In genomic region chr10:92696606-92697383, GRCh38 we compare ENCODE assay signal across 16 cellular contexts. TPM values are rescaled to one million over a fixed set of nuclear protein-coding genes. Genes with fewer than 3 reads are reported as not detected.
A peak's percentile ranks its signal among the peaks of the same experiment; 100 is the strongest.
DNase-seq lines count a peak whose midpoint lies in the region; ATAC-seq, FAIRE-seq and TF ChIP-seq lines count a peak whose summit lies in the region.
"Had no signal": no experiment of that assay in that cellular context is flagged by ENCODE, and none has a peak within 500 bp of the region (broad histone marks: within the 10 kb centered on the region; RNA-seq: fewer than 3 reads in every experiment).

No MANE protein-coding gene starts in this region.

- H3K4me1 ChIP-seq in BLaER1 treated with 17β-estradiol and CSF1 and Interleukin-3, amounts not matched to agents 10 nM and 100 nM, result peaks cover 47 to 95% (median 73%) of the 10 kb centered on the region in 10 experiments
- H3K4me1 ChIP-seq in Loucy (ENCODE audit: insufficient read depth, low read length, poor library complexity, severe bottlenecking), result peaks cover 63% of the 10 kb centered on the region

- no peak for FAIRE-seq in GM12891 (lab: Jason Lieb, UNC)
- FAIRE-seq: G401.6 had no signal

- no peak for ATAC-seq in GM21515 (IDR thresholded peaks at IDR 0.05; ENCODE audit: unreplicated experiment)
- ATAC-seq in GM21360 (IDR thresholded peaks at IDR 0.05; ENCODE audit: unreplicated experiment), result no peak
- ATAC-seq: left colon had no signal

- H3K27me3 ChIP-seq in BLaER1 treated with 17β-estradiol and CSF1 and Interleukin-3, amounts not matched to agents 10 nM and 100 nM, result peaks cover 0 to 21% (median 11%) of the 10 kb centered on the region in 11 experiments; a peak in 14 of 22 replicates
- H3K27me3 ChIP-seq in Loucy (ENCODE audit: insufficient read depth, low read length, poor library complexity, severe bottlenecking), result peaks cover 12% of the 10 kb centered on the region

- H3K36me3 Mint-ChIP-seq in endothelial cell (ENCODE audit: low read depth, unreplicated experiment) (peaks cover 38% of the 10 kb centered on the region), neural crest cell (ENCODE audit: low read depth) (no peaks in the 10 kb centered on the region)

- TF ChIP-seq CTCF in Loucy (conservative IDR thresholded peaks at IDR 0.05; ENCODE audit: low read length) (0 out of 2 replicates have a peak, but pooled peaks have one; percentile 23), endothelial cell (IDR thresholded peaks at IDR 0.05; ENCODE audit: unreplicated experiment) (no peak), neural crest cell (conservative IDR thresholded peaks at IDR 0.05) (no peak)

- H3K4me3 Mint-ChIP-seq in endothelial cell (ENCODE audit: unreplicated experiment) (peak overlapping the region; percentile 82), neural crest cell (peak overlapping the region; percentile 42)

- H3K4me3 ChIP-seq in BLaER1 treated with 17β-estradiol and CSF1 and Interleukin-3, amounts not matched to agents 10 nM and 100 nM, result no peak overlapping the region
- H3K4me3 ChIP-seq in Loucy (ENCODE audit: low read length, poor library complexity, severe bottlenecking), result no peak overlapping the region

- peaks cover 69% of the 10 kb centered on the region for H3K4me1 Mint-ChIP-seq in endothelial cell (ENCODE audit: unreplicated experiment)
- peaks cover 17% of the 10 kb centered on the region for H3K4me1 Mint-ChIP-seq in neural crest cell

- DNase-seq in endothelial cell (ENCODE audit: low spot score) (no peak), neural crest cell (ENCODE audit: low read depth, low spot score) (no peak), dedifferentiated amniotic fluid mesenchymal stem cell (ENCODE audit: extremely low spot score) (no peak), GM12891 (ENCODE audit: insufficient read length, low spot score) (no peak)
- DNase-seq: activated CD8-positive, alpha-beta memory T cell treated with anti-CD3 and anti-CD28 coated beads, Interleukin-2, amount 50 U/mL, for 4 hours; left colon; NCI-H1436 treated with DMSO at 0.1 percent for 48 hours; NCI-H82; nucleus accumbens; SHP77 treated with DMSO at 0.1 percent for 48 hours; stimulated activated CD4-positive, alpha-beta T cell treated with anti-CD3 and anti-CD28 coated beads, Interleukin-15, amount 100 ng/mL, for 24 hours had no signal

- H4K20me1 ChIP-seq in BLaER1 treated with 17β-estradiol and CSF1 and Interleukin-3, amounts not matched to agents 10 nM and 100 nM, result peaks cover 0 to 55% (median 21%) of the 10 kb centered on the region in 11 experiments; a peak in 13 of 22 replicates
- H4K20me1 ChIP-seq in Loucy (ENCODE audit: insufficient read depth, low read length, poor library complexity, severe bottlenecking), result peaks cover 46% of the 10 kb centered on the region

- no peak overlapping the region for H2AFZ ChIP-seq in Loucy (ENCODE audit: low read length)

- no peaks in the 10 kb centered on the region for H3K9me3 Mint-ChIP-seq in endothelial cell (ENCODE audit: unreplicated experiment)
- H3K9me3 Mint-ChIP-seq in neural crest cell, result no peaks in the 10 kb centered on the region

- H3K27ac ChIP-seq in BLaER1 treated with 17β-estradiol and CSF1 and Interleukin-3, amounts not matched to agents 10 nM and 100 nM, result peak overlapping the region in 4 of 11 experiments; percentile 2 to 47 (median 20); a peak in 2 of 22 replicates

- peaks cover 23 to 49% (median 43%) of the 10 kb centered on the region in 11 experiments for H3K36me3 ChIP-seq in BLaER1 treated with 17β-estradiol and CSF1 and Interleukin-3, amounts not matched to agents 10 nM and 100 nM
- H3K36me3 ChIP-seq in Loucy (ENCODE audit: insufficient read depth, low read length), result peaks cover 39% of the 10 kb centered on the region

- H3K79me2 ChIP-seq in Loucy (ENCODE audit: insufficient read depth, low read length), result peaks cover 52% of the 10 kb centered on the region

- peaks cover 19% of the 10 kb centered on the region for H3K27me3 Mint-ChIP-seq in endothelial cell (ENCODE audit: unreplicated experiment)
- peaks cover 97% of the 10 kb centered on the region for H3K27me3 Mint-ChIP-seq in neural crest cell (ENCODE audit: low read depth)

- H3K27ac Mint-ChIP-seq in endothelial cell (ENCODE audit: unreplicated experiment), result peak overlapping the region; percentile 18
- H3K27ac Mint-ChIP-seq in neural crest cell (ENCODE audit: unreplicated experiment), result no peak overlapping the region

- no peaks in the 10 kb centered on the region for H3K9me2 ChIP-seq in Loucy (replicated peaks; ENCODE audit: low read depth, low read length)

- H3K9ac ChIP-seq in BLaER1 treated with 17β-estradiol and CSF1 and Interleukin-3, amounts not matched to agents 10 nM and 100 nM, result no peak overlapping the region
- H3K9ac ChIP-seq in Loucy (ENCODE audit: low read depth, low read length, poor library complexity, severe bottlenecking), result no peak overlapping the region

- H3K4me2 ChIP-seq in BLaER1 treated with 17β-estradiol and CSF1 and Interleukin-3, amounts not matched to agents 10 nM and 100 nM, result peak overlapping the region in 7 of 11 experiments; percentile 38 to 98 (median 87); a peak in 10 of 22 replicates
- H3K4me2 ChIP-seq in Loucy (ENCODE audit: low read depth, low read length, poor library complexity, severe bottlenecking), result peak overlapping the region; percentile 49

- H3F3A ChIP-seq in Loucy (ENCODE audit: low read depth), result peaks cover 14% of the 10 kb centered on the region

- no peak for TF ChIP-seq POLR2A in GM12891 (IDR thresholded peaks at IDR 0.05; ENCODE audit: low read depth, low read length)

- H3K9me3 ChIP-seq in BLaER1 treated with 17β-estradiol and CSF1 and Interleukin-3, amounts not matched to agents 10 nM and 100 nM (replicated peaks in 1 of 11), result no peaks in the 10 kb centered on the region
- H3K9me3 ChIP-seq in Loucy (ENCODE audit: insufficient read depth, low read depth, low read length), result no peaks in the 10 kb centered on the region

TF ChIP-seq in GM12891, 5 proteins besides CTCF, POLR2A, EP300 and RAD21:
- TF ChIP-seq PAX5 (IDR thresholded peaks at IDR 0.05; ENCODE audit: insufficient read depth, low read length, severe bottlenecking), result no peak
- no peak for TF ChIP-seq TAF1 (IDR thresholded peaks at IDR 0.05; ENCODE audit: low read depth, low read length)
- TF ChIP-seq POU2F2 (IDR thresholded peaks at IDR 0.05; ENCODE audit: low read depth, low read length), result no peak
TF ChIP-seq in GM12891: peak in this region for 0.

RNA-seq across cellular contexts. Expression of gene HHEX, which starts 7.0 kb away (rescaled TPM):
- total RNA-seq in endothelial cell (ENCODE audit: unreplicated experiment) (182 TPM), neural crest cell (not detected in 2 replicates)
- polyA plus RNA-seq in GM12891 (2012; ENCODE audit: low read depth, missing spikeins), result 4.1 TPM

Comparison
In these comparisons a context has a peak if more than half of its experiments do, and no peak if none do; other contexts are left out.
1. RNA of gene HHEX, which starts 7.0 kb away (total RNA-seq): 182 TPM in endothelial cell (single experiment); not detected in neural crest cell; every median in the first group is over 100 times any median in the second.